ENCODE assay signal across 7 cellular contexts in genomic region chr14:83639134-83639875, GRCh38.
DNase-seq lines count a peak whose midpoint lies in the region; ATAC-seq, FAIRE-seq and TF ChIP-seq lines count a peak whose summit lies in the region.
"Not testable (repeated sequence)": the region's sequence is repeated elsewhere in the genome, so short reads cannot be mapped to it uniquely, and the experiment has no call there.

No MANE protein-coding gene starts in this region.

- TF ChIP-seq POLR2A in A549 (IDR thresholded peaks at IDR 0.05; ENCODE audit: low read length): not testable (repeated sequence)

- WGBS in A549 (ENCODE audit: missing lambda C conversion rate): 18% methylated on average over 18 of the region's 30 CpGs
- WGBS in endodermal cell (ENCODE audit: insufficient coverage in 1 of 2, insufficient read length in 1 of 2), 2 experiments: 85 to 91% methylated on average over 13 to 30 of the region's 30 CpGs

- H3K36me3 Mint-ChIP-seq in endodermal cell (ENCODE audit: low read depth); progenitor cell of endocrine pancreas (ENCODE audit: insufficient read depth): not testable (repeated sequence)

- ATAC-seq in A549, Panc1: not testable (repeated sequence)

- TF ChIP-seq CTCF in A549 (IDR thresholded peaks at IDR 0.05); Panc1 (IDR thresholded peaks at IDR 0.05); endodermal cell (conservative IDR thresholded peaks at IDR 0.05); progenitor cell of endocrine pancreas (IDR thresholded peaks at IDR 0.05; ENCODE audit: unreplicated experiment): not testable (repeated sequence)

- DNase-seq in A549 (ENCODE audit: low read depth in 1 of 2, low spot score in 1 of 2): peak in 1 of 2 experiments; percentile 6
- peak; percentile 35 for DNase-seq in NCI-H2227 (lab: John Stamatoyannopoulos, UW; ENCODE audit: unreplicated experiment)
- peak; percentile 34 for DNase-seq in NCI-H748 treated with DMSO at 0.1 percent for 48 hours (lab: John Stamatoyannopoulos, UW)
- DNase-seq in Panc1 (ENCODE audit: low read depth, low spot score); endodermal cell; progenitor cell of endocrine pancreas (ENCODE audit: low spot score, unreplicated experiment): not testable (repeated sequence)

- peak overlapping the region; percentile 37 for H3K4me3 Mint-ChIP-seq in endodermal cell
- peak overlapping the region; percentile 37 for H3K4me3 Mint-ChIP-seq in progenitor cell of endocrine pancreas (ENCODE audit: low read depth)

- H3K27ac Mint-ChIP-seq in endodermal cell, progenitor cell of endocrine pancreas: not testable (repeated sequence)

- H3K27ac ChIP-seq in A549: peak overlapping the region; percentile 54 to 55; a peak in 4 of 6 replicates
- not testable (repeated sequence) for H3K27ac ChIP-seq in Panc1 (ENCODE audit: low read length); endodermal cell (ENCODE audit: low read depth, low read length)

- not testable (repeated sequence) for H3K4me1 ChIP-seq in A549; ES-I3 (ENCODE audit: insufficient read depth, low read length); Panc1 (ENCODE audit: control insufficient read depth, insufficient read depth, low read length); endodermal cell (ENCODE audit: control insufficient read depth, insufficient read depth, low read length)

- intact Hi-C loops in Panc1 (cut with micrococcal nuclease; ENCODE audit: unreplicated experiment): not testable (repeated sequence)

- CTCF ChIA-PET in A549 (lab: Yijun Ruan, JAX); Panc1 (lab: Charles Lee): not testable (repeated sequence)

- H3K4me2 ChIP-seq in A549: peak overlapping the region; percentile 26

- not testable (repeated sequence) for TF ChIP-seq EP300 in A549 (IDR thresholded peaks at IDR 0.05)

- in situ Hi-C loops in Panc1 (cut with HindIII; ENCODE audit: low pct_unique_long_range_greater_than_20kb, low sequenced_read_pairs): not testable (repeated sequence)

- H3K27me3 Mint-ChIP-seq in endodermal cell (ENCODE audit: insufficient read depth); progenitor cell of endocrine pancreas: not testable (repeated sequence)

- H3K27me3 ChIP-seq in Panc1 (ENCODE audit: control insufficient read depth, insufficient read depth, low read length); endodermal cell (ENCODE audit: control insufficient read depth, insufficient read depth, low read length, poor library complexity, severe bottlenecking): not testable (repeated sequence)

- FAIRE-seq in A549 (lab: Jason Lieb, UNC): not testable (repeated sequence)

- peak overlapping the region; percentile 38 for H3K4me3 ChIP-seq in A549
- H3K4me3 ChIP-seq in Panc1 (ENCODE audit: low read depth in 2 of 2, low read length in 2 of 2): peak overlapping the region; percentile 13 to 26; a peak in 1 of 4 replicates
- H3K4me3 ChIP-seq in endodermal cell (ENCODE audit: low read length): not testable (repeated sequence)

- H3K4me1 Mint-ChIP-seq in endodermal cell; progenitor cell of endocrine pancreas (ENCODE audit: low read depth): not testable (repeated sequence)

- peak overlapping the region; percentile 52; the same call in 1 of the 2 replicates for H3K9ac ChIP-seq in ES-I3 (ENCODE audit: low read depth, low read length)
- not testable (repeated sequence) for H3K9ac ChIP-seq in endodermal cell (ENCODE audit: extremely low read depth, low read length, poor library complexity, severe bottlenecking)

- not testable (repeated sequence) for H3K36me3 ChIP-seq in ES-I3 (ENCODE audit: insufficient read depth, low read length); Panc1 (ENCODE audit: control insufficient read depth, insufficient read depth, low read length); endodermal cell (ENCODE audit: control insufficient read depth, insufficient read depth, low read length)

- not testable (repeated sequence) for H3K9me3 ChIP-seq in A549; ES-I3 (ENCODE audit: control insufficient read depth, insufficient read depth, low read length); Panc1 (ENCODE audit: control insufficient read depth, insufficient read depth, low read depth, low read length); endodermal cell (ENCODE audit: control insufficient read depth, low read length)

- not testable (repeated sequence) for H3K9me3 Mint-ChIP-seq in endodermal cell; progenitor cell of endocrine pancreas (ENCODE audit: low read depth)

- not testable (repeated sequence) for TF ChIP-seq RAD21 in A549 (conservative IDR thresholded peaks at IDR 0.05 in 1 of 2, IDR thresholded peaks at IDR 0.05 in 1 of 2)

- POLR2A ChIA-PET in A549 (lab: Yijun Ruan, JAX); Panc1 (lab: Charles Lee): not testable (repeated sequence)

- BruUV-seq in Panc1 (replicated peaks; lab: Mats Ljungman, UMichigan): not testable (repeated sequence)
